Comparison of ENCODE assay signal across 18 cellular contexts in genomic region chr2:214128040-214128439, GRCh38.
"Had no signal": no experiment of that assay in that cellular context is flagged by ENCODE, and none has a peak within 500 bp of the region (broad histone marks: within the 10 kb centered on the region; RNA-seq: fewer than 3 reads in every experiment).

No MANE protein-coding gene starts in this region.

- H3K9me3 ChIP-seq: mucosa of descending colon, psoas muscle, spleen, tibial nerve, vagina had no signal

- H3K27ac Mint-ChIP-seq: activated CD8-positive, alpha-beta T cell treated with anti-CD3 and anti-CD28 coated beads, Interleukin-2, amount 10 ng/mL, durations not matched to agents 7 days and 5 days; effector memory CD8-positive, alpha-beta T cell; natural killer cell; stimulated activated memory B cell treated with anti-CD40 and anti-IgM and Interleukin-4, amounts not matched to agents 10 μg/mL and 1 μg/mL and 100 μg/mL, for 72 hours had no signal

- H3K36me3 ChIP-seq: spleen, tibial nerve, vagina, WERI-Rb-1 had no signal

- H3K27me3 ChIP-seq: spleen, tibial nerve, vagina had no signal

- DNase-seq: activated CD4-positive, alpha-beta T cell treated with anti-CD3 and anti-CD28 coated beads for 4 hours; activated CD8-positive, alpha-beta memory T cell treated with anti-CD3 and anti-CD28 coated beads, Interleukin-2, amount 50 U/mL, for 48 hours; activated CD8-positive, alpha-beta T cell treated with anti-CD3 and anti-CD28 coated beads, Interleukin-2, amount 10 ng/mL, durations not matched to agents 7 days and 5 days; activated naive CD4-positive, alpha-beta T cell; caudate nucleus; effector memory CD8-positive, alpha-beta T cell; erythroblast; hippocampal formation; mucosa of descending colon; natural killer cell; occipital lobe; spleen; stimulated activated CD4-positive, alpha-beta T cell treated with anti-CD3 and anti-CD28 coated beads, Interleukin-1b, Interleukin-23, amount 100 ng/mL, for 48 hours; WERI-Rb-1 had no signal

- ATAC-seq: activated CD8-positive, alpha-beta T cell treated with anti-CD3 and anti-CD28 coated beads, Interleukin-2, amount 10 ng/mL, durations not matched to agents 7 days and 5 days; effector memory CD8-positive, alpha-beta T cell; mucosa of descending colon; natural killer cell; psoas muscle; stimulated activated memory B cell treated with anti-CD40 and anti-IgM and Interleukin-4, amounts not matched to agents 10 μg/mL and 1 μg/mL and 100 μg/mL, for 72 hours had no signal

- H3K4me3 Mint-ChIP-seq: activated CD8-positive, alpha-beta T cell treated with anti-CD3 and anti-CD28 coated beads, Interleukin-2, amount 10 ng/mL, durations not matched to agents 7 days and 5 days; effector memory CD8-positive, alpha-beta T cell; natural killer cell; stimulated activated memory B cell treated with anti-CD40 and anti-IgM and Interleukin-4, amounts not matched to agents 10 μg/mL and 1 μg/mL and 100 μg/mL, for 72 hours had no signal

- H3K4me1 Mint-ChIP-seq: natural killer cell; stimulated activated memory B cell treated with anti-CD40 and anti-IgM and Interleukin-4, amounts not matched to agents 10 μg/mL and 1 μg/mL and 100 μg/mL, for 72 hours had no signal

- H3K27ac ChIP-seq: psoas muscle, spleen, vagina, WERI-Rb-1 had no signal

- H3K36me3 Mint-ChIP-seq: stimulated activated memory B cell treated with anti-CD40 and anti-IgM and Interleukin-4, amounts not matched to agents 10 μg/mL and 1 μg/mL and 100 μg/mL, for 72 hours had no signal

- H3K4me3 ChIP-seq: mucosa of descending colon, psoas muscle, spleen, tibial nerve, vagina had no signal

- H3K4me1 ChIP-seq: psoas muscle, spleen had no signal

- H3K27me3 Mint-ChIP-seq: effector memory CD8-positive, alpha-beta T cell; stimulated activated memory B cell treated with anti-CD40 and anti-IgM and Interleukin-4, amounts not matched to agents 10 μg/mL and 1 μg/mL and 100 μg/mL, for 72 hours had no signal
